ENCODE assay signal across 29 cellular contexts in genomic region chr10:28969413-28969812, GRCh38.
"Had no signal": no experiment of that assay in that cellular context is flagged by ENCODE, and none has a peak within 500 bp of the region (broad histone marks: within the 10 kb centered on the region; RNA-seq: fewer than 3 reads in every experiment).

No MANE protein-coding gene starts in this region.

- H3K9me3 ChIP-seq: ascending aorta had no signal

- H3K4me1 ChIP-seq: ascending aorta had no signal

- ATAC-seq: activated CD8-positive, alpha-beta memory T cell treated with anti-CD3 and anti-CD28 coated beads, Interleukin-2, amount 10 ng/mL, durations not matched to agents 7 days and 5 days; activated CD8-positive, alpha-beta T cell treated with anti-CD3 and anti-CD28 coated beads, Interleukin-2, amount 10 ng/mL, durations not matched to agents 7 days and 5 days; activated naive CD8-positive, alpha-beta T cell treated with anti-CD3 and anti-CD28 coated beads, Interleukin-2, amount 50 U/mL, for 24 hours had no signal

- DNase-seq: activated B cell treated with CpG ODN at 0.5 μM for 24 hours; activated CD4-positive, alpha-beta memory T cell treated with anti-CD3 and anti-CD28 coated beads for 36 hours; activated CD4-positive, alpha-beta T cell treated with anti-CD3 and anti-CD28 coated beads for 4 hours; activated CD4-positive, alpha-beta T cell treated with anti-CD3 and anti-CD28 coated beads, Interleukin-2, amount 10 ng/mL, durations not matched to agents 24 days and 14 days; activated CD4-positive, alpha-beta T cell treated with anti-CD3 and anti-CD28 coated beads, Interleukin-2, amount 50 U/mL, for 1 hour; activated CD4-positive, alpha-beta T cell treated with anti-CD3 and anti-CD28 coated beads, Interleukin-2, amount 50 U/mL, for 4 hours; activated CD4-positive, CD25-positive, alpha-beta regulatory T cell treated with anti-CD3 and anti-CD28 coated beads, Interleukin-2, amount 50 U/mL, for 72 hours; activated CD8-positive, alpha-beta memory T cell treated with anti-CD3 and anti-CD28 coated beads for 24 hours; activated CD8-positive, alpha-beta memory T cell treated with anti-CD3 and anti-CD28 coated beads, Interleukin-2, amount 10 ng/mL, durations not matched to agents 7 days and 5 days; activated CD8-positive, alpha-beta memory T cell treated with anti-CD3 and anti-CD28 coated beads, Interleukin-2, amount 50 U/mL, for 48 hours; activated CD8-positive, alpha-beta T cell treated with anti-CD3 and anti-CD28 coated beads, Interleukin-2, amount 10 ng/mL, durations not matched to agents 7 days and 5 days; activated effector memory CD4-positive, alpha-beta T cell treated with Interleukin-2 at 50 U/mL for 16 hours; activated gamma-delta T cell; activated naive CD4-positive, alpha-beta T cell treated with anti-CD3 and anti-CD28 coated beads, Interleukin-2, amount 10 ng/mL, durations not matched to agents 7 days and 5 days; activated naive CD4-positive, alpha-beta T cell treated with Interleukin-2 at 50 U/mL for 16 hours; activated naive CD8-positive, alpha-beta T cell treated with anti-CD3 and anti-CD28 coated beads, Interleukin-2, amount 10 ng/mL, durations not matched to agents 7 days and 5 days; activated naive CD8-positive, alpha-beta T cell treated with anti-CD3 and anti-CD28 coated beads, Interleukin-2, amount 50 U/mL, for 24 hours; activated T-cell treated with anti-CD3 and anti-CD28 coated beads, Interleukin-2, amount 50 U/mL, for 24 hours; activated T-cell treated with anti-CD3 and anti-CD28 coated beads, Interleukin-2, amount 50 U/mL, for 48 hours; amygdala; anterior cingulate cortex; caudate nucleus; cerebellar nuclear complex; T-helper 2 cell; T-helper 9 cell had no signal

- H3K27me3 ChIP-seq: ascending aorta, cardiac muscle cell had no signal

- FAIRE-seq: TTC549 had no signal

- H3K4me3 ChIP-seq: ascending aorta, cardiac muscle cell had no signal

- H3K27ac ChIP-seq: ascending aorta, cardiac muscle cell, VCaP had no signal

- H3K36me3 ChIP-seq: ascending aorta, cardiac muscle cell had no signal
